In genomic region chr2:182715896-182716664, GRCh38 we compare ENCODE assay signal across 1 cellular context.
A peak's percentile ranks its signal among the peaks of the same experiment; 100 is the strongest.
TF ChIP-seq lines count a peak whose summit lies in the region.

A gene with protein sequence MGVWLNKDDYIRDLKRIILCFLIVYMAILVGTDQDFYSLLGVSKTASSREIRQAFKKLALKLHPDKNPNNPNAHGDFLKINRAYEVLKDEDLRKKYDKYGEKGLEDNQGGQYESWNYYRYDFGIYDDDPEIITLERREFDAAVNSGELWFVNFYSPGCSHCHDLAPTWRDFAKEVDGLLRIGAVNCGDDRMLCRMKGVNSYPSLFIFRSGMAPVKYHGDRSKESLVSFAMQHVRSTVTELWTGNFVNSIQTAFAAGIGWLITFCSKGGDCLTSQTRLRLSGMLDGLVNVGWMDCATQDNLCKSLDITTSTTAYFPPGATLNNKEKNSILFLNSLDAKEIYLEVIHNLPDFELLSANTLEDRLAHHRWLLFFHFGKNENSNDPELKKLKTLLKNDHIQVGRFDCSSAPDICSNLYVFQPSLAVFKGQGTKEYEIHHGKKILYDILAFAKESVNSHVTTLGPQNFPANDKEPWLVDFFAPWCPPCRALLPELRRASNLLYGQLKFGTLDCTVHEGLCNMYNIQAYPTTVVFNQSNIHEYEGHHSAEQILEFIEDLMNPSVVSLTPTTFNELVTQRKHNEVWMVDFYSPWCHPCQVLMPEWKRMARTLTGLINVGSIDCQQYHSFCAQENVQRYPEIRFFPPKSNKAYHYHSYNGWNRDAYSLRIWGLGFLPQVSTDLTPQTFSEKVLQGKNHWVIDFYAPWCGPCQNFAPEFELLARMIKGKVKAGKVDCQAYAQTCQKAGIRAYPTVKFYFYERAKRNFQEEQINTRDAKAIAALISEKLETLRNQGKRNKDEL (plus strand): TSS chr2:182716257. CDS start chr2:182718087, 1,830 bp downstream.

TF ChIP-seq in GM12878, 131 proteins besides CTCF, POLR2A, EP300 and RAD21 (continued from another document and continues in another):
- TF ChIP-seq, protein P1, sequence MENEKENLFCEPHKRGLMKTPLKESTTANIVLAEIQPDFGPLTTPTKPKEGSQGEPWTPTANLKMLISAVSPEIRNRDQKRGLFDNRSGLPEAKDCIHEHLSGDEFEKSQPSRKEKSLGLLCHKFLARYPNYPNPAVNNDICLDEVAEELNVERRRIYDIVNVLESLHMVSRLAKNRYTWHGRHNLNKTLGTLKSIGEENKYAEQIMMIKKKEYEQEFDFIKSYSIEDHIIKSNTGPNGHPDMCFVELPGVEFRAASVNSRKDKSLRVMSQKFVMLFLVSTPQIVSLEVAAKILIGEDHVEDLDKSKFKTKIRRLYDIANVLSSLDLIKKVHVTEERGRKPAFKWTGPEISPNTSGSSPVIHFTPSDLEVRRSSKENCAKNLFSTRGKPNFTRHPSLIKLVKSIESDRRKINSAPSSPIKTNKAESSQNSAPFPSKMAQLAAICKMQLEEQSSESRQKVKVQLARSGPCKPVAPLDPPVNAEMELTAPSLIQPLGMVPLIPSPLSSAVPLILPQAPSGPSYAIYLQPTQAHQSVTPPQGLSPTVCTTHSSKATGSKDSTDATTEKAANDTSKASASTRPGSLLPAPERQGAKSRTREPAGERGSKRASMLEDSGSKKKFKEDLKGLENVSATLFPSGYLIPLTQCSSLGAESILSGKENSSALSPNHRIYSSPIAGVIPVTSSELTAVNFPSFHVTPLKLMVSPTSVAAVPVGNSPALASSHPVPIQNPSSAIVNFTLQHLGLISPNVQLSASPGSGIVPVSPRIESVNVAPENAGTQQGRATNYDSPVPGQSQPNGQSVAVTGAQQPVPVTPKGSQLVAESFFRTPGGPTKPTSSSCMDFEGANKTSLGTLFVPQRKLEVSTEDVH (IDR thresholded peaks at IDR 0.05; ENCODE audit: low read depth, partially characterized antibody) = no peak
- TF ChIP-seq ATF2 (IDR thresholded peaks at IDR 0.05; ENCODE audit: low read length) (no peak), ZBTB33 (IDR thresholded peaks at IDR 0.05) (no peak), ZNF274 (IDR thresholded peaks at IDR 0.05; ENCODE audit: insufficient read depth, insufficient read length) (no peak), ZZZ3 (IDR thresholded peaks at IDR 0.05; ENCODE audit: control insufficient read depth, insufficient read length, low read depth) (no peak), SREBF1 (IDR thresholded peaks at IDR 0.05; ENCODE audit: low read length) (no peak), GABPA (IDR thresholded peaks at IDR 0.05; ENCODE audit: low read depth) (no peak), ZBTB40 (IDR thresholded peaks at IDR 0.05; ENCODE audit: borderline replicate concordance) (peak; percentile 60; the same call in 1 of the 2 replicates), BHLHE40 (IDR thresholded peaks at IDR 0.05; ENCODE audit: borderline replicate concordance in 1 of 2, low read depth in 2 of 2, low read length in 1 of 2) (peak; percentile 84 to 93), HDAC2 (IDR thresholded peaks at IDR 0.05) (no peak), EGR1 (IDR thresholded peaks at IDR 0.05; ENCODE audit: borderline replicate concordance in 1 of 2, low read depth in 2 of 2, low read length in 2 of 2) (peak in 1 of 2 experiments; percentile 63; a peak in 1 of 3 replicates), MYB (IDR thresholded peaks at IDR 0.05; ENCODE audit: borderline replicate concordance, low read depth, low read length) (no peak), ZNF217 (IDR thresholded peaks at IDR 0.05) (no peak), POU2F2 (IDR thresholded peaks at IDR 0.05; ENCODE audit: borderline replicate concordance, low read depth, low read length) (peak; percentile 22; the same call in 2 of the 3 replicates), NFYA (IDR thresholded peaks at IDR 0.05; ENCODE audit: borderline replicate concordance, low read depth, low read length) (no peak), RCOR1 (conservative IDR thresholded peaks at IDR 0.05; ENCODE audit: low read depth, low read length) (peak; percentile 79; the same call in 1 of the 2 replicates), NRF1 (conservative IDR thresholded peaks at IDR 0.05; ENCODE audit: low read depth, low read length) (no peak), IKZF2 (IDR thresholded peaks at IDR 0.05) (peak; percentile 39 to 56; a peak in 2 of 4 replicates), ASH2L (IDR thresholded peaks at IDR 0.05; ENCODE audit: borderline replicate concordance, low read depth) (0 out of 2 replicates have a peak, but pooled peaks have one; percentile 73), ETV6 (conservative IDR thresholded peaks at IDR 0.05 in 1 of 2, IDR thresholded peaks at IDR 0.05 in 1 of 2; ENCODE audit: borderline replicate concordance in 1 of 2, low read depth in 1 of 2) (no peak), HDAC6 (IDR thresholded peaks at IDR 0.05; ENCODE audit: unreplicated experiment) (no peak), PAX5 (IDR thresholded peaks at IDR 0.05; ENCODE audit: borderline replicate concordance, low read depth, low read length) (no peak), SRF (IDR thresholded peaks at IDR 0.05; ENCODE audit: low read depth in 2 of 2, low read length in 2 of 2) (no peak), JUND (IDR thresholded peaks at IDR 0.05; ENCODE audit: low read depth, low read length) (no peak), HCFC1 (IDR thresholded peaks at IDR 0.05; ENCODE audit: low read length) (no peak), CHD4 (IDR thresholded peaks at IDR 0.05) (no peak), SUZ12 (IDR thresholded peaks at IDR 0.05; ENCODE audit: unreplicated experiment) (no peak), FOXK2 (IDR thresholded peaks at IDR 0.05) (no peak), EED (IDR thresholded peaks at IDR 0.05; ENCODE audit: low read depth) (no peak), CHD1 (IDR thresholded peaks at IDR 0.05; ENCODE audit: low read depth, low read length) (0 out of 2 replicates have a peak, but pooled peaks have one; percentile 34), SMAD1 (IDR thresholded peaks at IDR 0.05; ENCODE audit: low read depth, partially characterized antibody) (no peak)
- TF ChIP-seq, protein P2, sequence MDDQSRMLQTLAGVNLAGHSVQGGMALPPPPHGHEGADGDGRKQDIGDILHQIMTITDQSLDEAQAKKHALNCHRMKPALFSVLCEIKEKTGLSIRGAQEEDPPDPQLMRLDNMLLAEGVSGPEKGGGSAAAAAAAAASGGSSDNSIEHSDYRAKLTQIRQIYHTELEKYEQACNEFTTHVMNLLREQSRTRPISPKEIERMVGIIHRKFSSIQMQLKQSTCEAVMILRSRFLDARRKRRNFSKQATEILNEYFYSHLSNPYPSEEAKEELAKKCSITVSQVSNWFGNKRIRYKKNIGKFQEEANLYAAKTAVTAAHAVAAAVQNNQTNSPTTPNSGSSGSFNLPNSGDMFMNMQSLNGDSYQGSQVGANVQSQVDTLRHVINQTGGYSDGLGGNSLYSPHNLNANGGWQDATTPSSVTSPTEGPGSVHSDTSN (IDR thresholded peaks at IDR 0.05; ENCODE audit: insufficient replicate concordance, low read depth, low read length) = no peak
- TF ChIP-seq, protein P3, sequence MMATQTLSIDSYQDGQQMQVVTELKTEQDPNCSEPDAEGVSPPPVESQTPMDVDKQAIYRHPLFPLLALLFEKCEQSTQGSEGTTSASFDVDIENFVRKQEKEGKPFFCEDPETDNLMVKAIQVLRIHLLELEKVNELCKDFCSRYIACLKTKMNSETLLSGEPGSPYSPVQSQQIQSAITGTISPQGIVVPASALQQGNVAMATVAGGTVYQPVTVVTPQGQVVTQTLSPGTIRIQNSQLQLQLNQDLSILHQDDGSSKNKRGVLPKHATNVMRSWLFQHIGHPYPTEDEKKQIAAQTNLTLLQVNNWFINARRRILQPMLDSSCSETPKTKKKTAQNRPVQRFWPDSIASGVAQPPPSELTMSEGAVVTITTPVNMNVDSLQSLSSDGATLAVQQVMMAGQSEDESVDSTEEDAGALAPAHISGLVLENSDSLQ (IDR thresholded peaks at IDR 0.05) = no peak
- TF ChIP-seq, protein P4, sequence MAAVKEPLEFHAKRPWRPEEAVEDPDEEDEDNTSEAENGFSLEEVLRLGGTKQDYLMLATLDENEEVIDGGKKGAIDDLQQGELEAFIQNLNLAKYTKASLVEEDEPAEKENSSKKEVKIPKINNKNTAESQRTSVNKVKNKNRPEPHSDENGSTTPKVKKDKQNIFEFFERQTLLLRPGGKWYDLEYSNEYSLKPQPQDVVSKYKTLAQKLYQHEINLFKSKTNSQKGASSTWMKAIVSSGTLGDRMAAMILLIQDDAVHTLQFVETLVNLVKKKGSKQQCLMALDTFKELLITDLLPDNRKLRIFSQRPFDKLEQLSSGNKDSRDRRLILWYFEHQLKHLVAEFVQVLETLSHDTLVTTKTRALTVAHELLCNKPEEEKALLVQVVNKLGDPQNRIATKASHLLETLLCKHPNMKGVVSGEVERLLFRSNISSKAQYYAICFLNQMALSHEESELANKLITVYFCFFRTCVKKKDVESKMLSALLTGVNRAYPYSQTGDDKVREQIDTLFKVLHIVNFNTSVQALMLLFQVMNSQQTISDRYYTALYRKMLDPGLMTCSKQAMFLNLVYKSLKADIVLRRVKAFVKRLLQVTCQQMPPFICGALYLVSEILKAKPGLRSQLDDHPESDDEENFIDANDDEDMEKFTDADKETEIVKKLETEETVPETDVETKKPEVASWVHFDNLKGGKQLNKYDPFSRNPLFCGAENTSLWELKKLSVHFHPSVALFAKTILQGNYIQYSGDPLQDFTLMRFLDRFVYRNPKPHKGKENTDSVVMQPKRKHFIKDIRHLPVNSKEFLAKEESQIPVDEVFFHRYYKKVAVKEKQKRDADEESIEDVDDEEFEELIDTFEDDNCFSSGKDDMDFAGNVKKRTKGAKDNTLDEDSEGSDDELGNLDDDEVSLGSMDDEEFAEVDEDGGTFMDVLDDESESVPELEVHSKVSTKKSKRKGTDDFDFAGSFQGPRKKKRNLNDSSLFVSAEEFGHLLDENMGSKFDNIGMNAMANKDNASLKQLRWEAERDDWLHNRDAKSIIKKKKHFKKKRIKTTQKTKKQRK (IDR thresholded peaks at IDR 0.05; ENCODE audit: low read depth, low read length) = no peak
- TF ChIP-seq, protein P5, sequence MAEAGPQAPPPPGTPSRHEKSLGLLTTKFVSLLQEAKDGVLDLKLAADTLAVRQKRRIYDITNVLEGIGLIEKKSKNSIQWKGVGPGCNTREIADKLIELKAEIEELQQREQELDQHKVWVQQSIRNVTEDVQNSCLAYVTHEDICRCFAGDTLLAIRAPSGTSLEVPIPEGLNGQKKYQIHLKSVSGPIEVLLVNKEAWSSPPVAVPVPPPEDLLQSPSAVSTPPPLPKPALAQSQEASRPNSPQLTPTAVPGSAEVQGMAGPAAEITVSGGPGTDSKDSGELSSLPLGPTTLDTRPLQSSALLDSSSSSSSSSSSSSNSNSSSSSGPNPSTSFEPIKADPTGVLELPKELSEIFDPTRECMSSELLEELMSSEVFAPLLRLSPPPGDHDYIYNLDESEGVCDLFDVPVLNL (IDR thresholded peaks at IDR 0.05; ENCODE audit: low read depth, low read length) = no peak
